12 cellular contexts compared by ENCODE assay signal in genomic region chr1:198622532-198623218, GRCh38. TPM values are rescaled to one million over a fixed set of nuclear protein-coding genes. Genes with fewer than 3 reads are reported as not detected.
DNase-seq lines count a peak whose midpoint lies in the region; ATAC-seq and TF ChIP-seq lines count a peak whose summit lies in the region.
"Had no signal": no experiment of that assay in that cellular context is flagged by ENCODE, and none has a peak within 500 bp of the region (broad histone marks: within the 10 kb centered on the region; RNA-seq: fewer than 3 reads in every experiment).

No MANE protein-coding gene starts in this region.

- H3K27ac ChIP-seq in prostate gland, result no peak overlapping the region
- H3K27ac ChIP-seq: C4-2B had no signal

- H3K4me3 ChIP-seq in prostate gland, result no peak overlapping the region

- TF ChIP-seq CTCF in CD14-positive monocyte (IDR thresholded peaks at IDR 0.05) (no peak), prostate gland (IDR thresholded peaks at IDR 0.05) (no peak), glutamatergic neuron (IDR thresholded peaks at IDR 0.05; ENCODE audit: partially characterized antibody, unreplicated experiment) (no peak)

- no peak for DNase-seq in CD14-positive monocyte (ENCODE audit: low spot score)
- no peak for DNase-seq in activated T-helper 2 cell treated with anti-CD3 and anti-CD28 coated beads, Interferon-gamma antibody, Interleukin-2, Interleukin-4, amounts not matched to agents 10 μg/mL and 5 μg/mL and 100 μg/mL, durations not matched to agents 14 hours and 24 hours and 36 hours (ENCODE audit: low spot score)
- no peak for DNase-seq in prostate gland (ENCODE audit: low spot score)
- no peak for DNase-seq in glutamatergic neuron
- no peak for DNase-seq in NCI-H1092 treated with DMSO at 0.1 percent for 48 hours (lab: John Stamatoyannopoulos, UW)
- DNase-seq: activated effector memory CD4-positive, alpha-beta T cell treated with anti-CD3 and anti-CD28 coated beads, Interleukin-2, amount 50 U/mL, for 16 hours; NCI-H2171 had no signal

- no peaks in the 10 kb centered on the region for H3K36me3 ChIP-seq in prostate gland

- intact Hi-C loops in CD14-positive monocyte (cut with micrococcal nuclease), result loop anchor here in 1 of 2 donors (10.0 kb wide), 1 partner anchor 58 kb away; no protein-coding TSS in a partner anchor
- intact Hi-C loops in activated T-helper 2 cell treated with anti-CD3 and anti-CD28 coated beads, Interferon-gamma antibody, Interleukin-2, Interleukin-4, amounts not matched to agents 10 μg/mL and 5 μg/mL and 100 μg/mL, durations not matched to agents 14 hours and 24 hours and 36 hours (cut with micrococcal nuclease), result loop anchor here (5.0 kb wide), 1 partner anchor 455 kb away; no protein-coding TSS in a partner anchor
- intact Hi-C loops in prostate gland (cut with DNase I), result no loop called here

- H3K9me3 ChIP-seq in prostate gland, result no peaks in the 10 kb centered on the region

- H3K27me3 Mint-ChIP-seq in CD14-positive monocyte (ENCODE audit: low read depth in 3 of 3) (peaks cover 0 to 3% (median 1%) of the 10 kb centered on the region in 3 donors), glutamatergic neuron (ENCODE audit: unreplicated experiment) (no peaks in the 10 kb centered on the region)
- H3K27me3 Mint-ChIP-seq in activated T-helper 2 cell treated with anti-CD3 and anti-CD28 coated beads, Interferon-gamma antibody, Interleukin-2, Interleukin-4, amounts not matched to agents 10 μg/mL and 5 μg/mL and 100 μg/mL, durations not matched to agents 14 hours and 24 hours and 36 hours (ENCODE audit: low read depth), result no peaks in the 10 kb centered on the region

- H3K27me3 ChIP-seq in prostate gland (replicated peaks; ENCODE audit: insufficient read depth), result no peaks in the 10 kb centered on the region

- H3K4me1 Mint-ChIP-seq in CD14-positive monocyte, result peaks cover 32% of the 10 kb centered on the region
- peaks cover 81% of the 10 kb centered on the region for H3K4me1 Mint-ChIP-seq in activated T-helper 2 cell treated with anti-CD3 and anti-CD28 coated beads, Interferon-gamma antibody, Interleukin-2, Interleukin-4, amounts not matched to agents 10 μg/mL and 5 μg/mL and 100 μg/mL, durations not matched to agents 14 hours and 24 hours and 36 hours (ENCODE audit: low read depth)
- H3K4me1 Mint-ChIP-seq in glutamatergic neuron (ENCODE audit: low read depth, unreplicated experiment), result no peaks in the 10 kb centered on the region

- H3K4me3 Mint-ChIP-seq in CD14-positive monocyte (no peak overlapping the region), glutamatergic neuron (ENCODE audit: unreplicated experiment) (no peak overlapping the region)
- H3K4me3 Mint-ChIP-seq in activated T-helper 2 cell treated with anti-CD3 and anti-CD28 coated beads, Interferon-gamma antibody, Interleukin-2, Interleukin-4, amounts not matched to agents 10 μg/mL and 5 μg/mL and 100 μg/mL, durations not matched to agents 14 hours and 24 hours and 36 hours (ENCODE audit: low read depth), result peak overlapping the region; percentile 82

- ATAC-seq in GM18867 (IDR thresholded peaks at IDR 0.05; ENCODE audit: unreplicated experiment) (peak; percentile 28), HG03159 (IDR thresholded peaks at IDR 0.05; ENCODE audit: unreplicated experiment) (peak; percentile 36)
- ATAC-seq in activated CD4-positive, CD25-positive, alpha-beta regulatory T cell treated with anti-CD3 and anti-CD28 coated beads, Interleukin-2, amount 50 U/mL, for 24 hours, result no peak

- no peaks in the 10 kb centered on the region for H3K4me1 ChIP-seq in prostate gland (replicated peaks)

- no peaks in the 10 kb centered on the region for H3K36me3 Mint-ChIP-seq in CD14-positive monocyte
- peaks cover 8% of the 10 kb centered on the region for H3K36me3 Mint-ChIP-seq in activated T-helper 2 cell treated with anti-CD3 and anti-CD28 coated beads, Interferon-gamma antibody, Interleukin-2, Interleukin-4, amounts not matched to agents 10 μg/mL and 5 μg/mL and 100 μg/mL, durations not matched to agents 14 hours and 24 hours and 36 hours (ENCODE audit: low read depth)
- H3K36me3 Mint-ChIP-seq in glutamatergic neuron (ENCODE audit: unreplicated experiment), result no peaks in the 10 kb centered on the region

- no peak for TF ChIP-seq POLR2A in prostate gland (IDR thresholded peaks at IDR 0.05)

- peak overlapping the region in 5 of 7 donors; percentile 0 to 95 (median 80) for H3K27ac Mint-ChIP-seq in CD14-positive monocyte
- peak overlapping the region; percentile 98 for H3K27ac Mint-ChIP-seq in activated T-helper 2 cell treated with anti-CD3 and anti-CD28 coated beads, Interferon-gamma antibody, Interleukin-2, Interleukin-4, amounts not matched to agents 10 μg/mL and 5 μg/mL and 100 μg/mL, durations not matched to agents 14 hours and 24 hours and 36 hours
- H3K27ac Mint-ChIP-seq in glutamatergic neuron (ENCODE audit: unreplicated experiment), result no peak overlapping the region

- H3K9me3 Mint-ChIP-seq in CD14-positive monocyte (peaks cover 0 to 2% (median 0%) of the 10 kb centered on the region in 7 donors), glutamatergic neuron (ENCODE audit: unreplicated experiment) (no peaks in the 10 kb centered on the region)
- H3K9me3 Mint-ChIP-seq in activated T-helper 2 cell treated with anti-CD3 and anti-CD28 coated beads, Interferon-gamma antibody, Interleukin-2, Interleukin-4, amounts not matched to agents 10 μg/mL and 5 μg/mL and 100 μg/mL, durations not matched to agents 14 hours and 24 hours and 36 hours, result no peaks in the 10 kb centered on the region

- 53% methylated on average over 2 of the region's 2 CpGs for WGBS in prostate gland

RNA-seq across cellular contexts. Expression of gene PTPRC, which starts 16.2 kb away (rescaled TPM):
- polyA plus RNA-seq in CD14-positive monocyte, result 100 to 1,000 TPM; 667 to 992 TPM
- 321 and 333 TPM in 2 replicates for total RNA-seq in activated T-helper 2 cell treated with anti-CD3 and anti-CD28 coated beads, Interferon-gamma antibody, Interleukin-2, Interleukin-4, amounts not matched to agents 10 μg/mL and 5 μg/mL and 100 μg/mL, durations not matched to agents 14 hours and 24 hours and 36 hours
- total RNA-seq in prostate gland (1 to 10 TPM; 8.9 to 9.5 TPM), glutamatergic neuron (ENCODE audit: unreplicated experiment) (not detected)
- total RNA-seq: osteocyte had no signal

Comparison
In these comparisons a context has a peak if more than half of its experiments do, and no peak if none do; other contexts are left out.
1. ATAC-seq: peak in GM18867 (single experiment) and HG03159 (single experiment); none in activated CD4-positive, CD25-positive, alpha-beta regulatory T cell treated with anti-CD3 and anti-CD28 coated beads, Interleukin-2, amount 50 U/mL, for 24 hours (0 of 2).
2. RNA of gene PTPRC, which starts 16.2 kb away (total RNA-seq): 321 to 333 TPM in activated T-helper 2 cell treated with anti-CD3 and anti-CD28 coated beads, Interferon-gamma antibody, Interleukin-2, Interleukin-4, amounts not matched to agents 10 μg/mL and 5 μg/mL and 100 μg/mL, durations not matched to agents 14 hours and 24 hours and 36 hours; 8.9 to 9.5 TPM in prostate gland and not detected in glutamatergic neuron (single experiment); every median in the first group is over 10 times any median in the second.